17 cellular contexts compared by ENCODE assay signal in genomic region chr11:112543390-112543789, GRCh38.
A peak's percentile ranks its signal among the peaks of the same experiment; 100 is the strongest.
DNase-seq lines count a peak whose midpoint lies in the region; ATAC-seq and TF ChIP-seq lines count a peak whose summit lies in the region.
"Had no signal": no experiment of that assay in that cellular context is flagged by ENCODE, and none has a peak within 500 bp of the region (broad histone marks: within the 10 kb centered on the region; RNA-seq: fewer than 3 reads in every experiment).

No MANE protein-coding gene starts in this region.

- 23 to 31% methylated on average over 3 of the region's 3 CpGs for WGBS in GM23248 (ENCODE audit: low coverage in 1 of 2, low lambda C conversion rate in 2 of 2, missing lambda C conversion rate in 2 of 2), 2 experiments

- H4K20me1 ChIP-seq in GM23248 (ENCODE audit: insufficient read depth): no peaks in the 10 kb centered on the region

- no peaks in the 10 kb centered on the region for H3K36me3 ChIP-seq in left lung
- no peaks in the 10 kb centered on the region for H3K36me3 ChIP-seq in upper lobe of right lung
- H3K36me3 ChIP-seq in GM23248 (ENCODE audit: low read depth): no peaks in the 10 kb centered on the region

- H3K4me3 ChIP-seq in left lung (no peak overlapping the region), upper lobe of right lung (no peak overlapping the region), GM23248 (no peak overlapping the region)

- no peak for TF ChIP-seq CTCF in left lung (IDR thresholded peaks at IDR 0.05)
- no peak for TF ChIP-seq CTCF in upper lobe of right lung (IDR thresholded peaks at IDR 0.05)

- H3K27ac ChIP-seq in left lung (no peak overlapping the region), upper lobe of right lung (no peak overlapping the region), GM23248 (no peak overlapping the region)

- intact Hi-C loops in left ventricle myocardium superior (cut with micrococcal nuclease) (no loop called here), cardiac septum (cut with DNase I) (no loop called here), left lung (cut with DNase I) (no loop called here), upper lobe of right lung (cut with DNase I) (no loop called here)

- H2AFZ ChIP-seq in GM23248: no peak overlapping the region

- ATAC-seq in left ventricle myocardium superior (peak; percentile 25), left lung (peak; percentile 47), upper lobe of right lung (peak; percentile 39)
- ATAC-seq: CD8-positive, alpha-beta T cell; HepG2 had no signal

- DNase-seq in left ventricle myocardium superior (no peak), cardiac septum (ENCODE audit: low spot score) (no peak), left lung (no peak), upper lobe of right lung (no peak), GM23248 (no peak), NCI-H748 treated with DMSO at 0.1 percent for 48 hours (lab: John Stamatoyannopoulos, UW) (no peak), KG1 (lab: John Stamatoyannopoulos, UW) (no peak)
- DNase-seq: ACHN; C1 segment of cervical spinal cord; CD8-positive, alpha-beta T cell; COR-L47; DMS153; DMS79 treated with DMSO at 0.1 percent for 48 hours; EL; HCEC 1CT; HFFc6 had no signal

- H3K9me3 ChIP-seq in left lung (no peaks in the 10 kb centered on the region), upper lobe of right lung (no peaks in the 10 kb centered on the region), GM23248 (ENCODE audit: low read depth) (no peaks in the 10 kb centered on the region)

- no peaks in the 10 kb centered on the region for H3K9me2 ChIP-seq in GM23248 (ENCODE audit: insufficient read depth)

- no peaks in the 10 kb centered on the region for H3F3A ChIP-seq in GM23248 (ENCODE audit: insufficient read depth)

- in situ Hi-C loops in GM23248 (cut with MboI): no loop called here

- H3K4me2 ChIP-seq in GM23248 (ENCODE audit: unreplicated experiment): no peak overlapping the region

- no peaks in the 10 kb centered on the region for H3K4me1 ChIP-seq in left lung
- H3K4me1 ChIP-seq in upper lobe of right lung: no peaks in the 10 kb centered on the region
- H3K4me1 ChIP-seq in GM23248 (ENCODE audit: insufficient read depth): no peaks in the 10 kb centered on the region

- H3K27me3 ChIP-seq in left lung (no peaks in the 10 kb centered on the region), upper lobe of right lung (no peaks in the 10 kb centered on the region), GM23248 (replicated peaks; ENCODE audit: insufficient read depth) (peaks cover 8% of the 10 kb centered on the region)

- no peaks in the 10 kb centered on the region for H3K79me2 ChIP-seq in GM23248 (ENCODE audit: insufficient read depth)

- H3K9ac ChIP-seq in GM23248: no peak overlapping the region
